12 cellular contexts compared by ENCODE assay signal in the genomic region with DNA sequence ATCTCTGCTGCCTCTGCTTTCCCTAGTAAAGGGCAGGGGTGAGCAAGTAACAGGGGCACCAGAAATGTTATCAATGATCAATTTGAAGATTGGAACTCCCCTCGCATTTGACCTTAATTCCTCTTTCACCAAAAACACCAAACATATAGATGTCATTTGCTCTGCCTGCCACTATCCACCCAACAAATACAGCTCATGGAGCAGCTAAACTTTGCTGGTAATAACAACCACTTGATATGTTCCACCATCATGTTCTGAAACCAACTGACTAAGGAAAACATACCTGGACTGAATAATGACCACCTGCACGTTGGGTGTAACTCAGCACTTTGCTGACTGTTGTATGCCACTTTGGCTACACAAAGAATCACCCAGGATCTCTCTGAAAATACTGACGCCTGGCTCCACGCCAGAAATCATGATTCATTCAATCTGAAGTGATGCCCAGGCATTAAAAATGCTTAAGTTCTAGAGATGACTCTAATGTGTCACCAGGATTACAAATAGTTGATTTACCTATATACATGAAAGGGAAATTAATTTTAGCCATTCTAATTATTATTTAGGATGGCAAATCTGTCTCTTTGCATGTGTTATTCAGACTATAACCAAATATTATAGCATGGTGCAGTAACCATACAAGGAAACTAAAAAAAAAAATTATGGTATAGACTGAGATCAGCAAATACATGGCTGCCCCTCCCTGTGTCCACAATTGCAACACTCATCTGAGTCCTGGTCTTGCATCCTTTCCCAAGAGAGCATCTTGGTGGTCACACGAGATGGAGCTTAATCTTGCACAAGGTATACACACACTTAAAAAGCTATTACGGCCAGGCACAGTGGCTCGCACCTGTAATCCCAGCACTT. TPM values are rescaled to one million over a fixed set of nuclear protein-coding genes. Genes with fewer than 3 reads are reported as not detected.
A peak's percentile ranks its signal among the peaks of the same experiment; 100 is the strongest.
DNase-seq lines count a peak whose midpoint lies in the region; ATAC-seq, FAIRE-seq and TF ChIP-seq lines count a peak whose summit lies in the region.
"Had no signal": no experiment of that assay in that cellular context is flagged by ENCODE, and none has a peak within 500 bp of the region (broad histone marks: within the 10 kb centered on the region; RNA-seq: fewer than 3 reads in every experiment).

No MANE protein-coding gene starts in this region.

- H3K27ac Mint-ChIP-seq in WTC11 (no peak overlapping the region), osteocyte (ENCODE audit: unreplicated experiment) (no peak overlapping the region)

- H3K9me3 Mint-ChIP-seq in WTC11 (peaks cover 15% of the 10 kb centered on the region), osteocyte (ENCODE audit: unreplicated experiment) (no peaks in the 10 kb centered on the region)

- CTCF ChIA-PET in WTC11 (lab: Charles Lee), result interaction anchor here (0.7 kb wide), 2 partner anchors 12 to 306 kb away, joined by 3 read pairs; no protein-coding TSS in a partner anchor

- 64 to 78% (median 72%) methylated on average over 7 of the region's 7 CpGs for WGBS in small intestine, 3 donors

- DNase-seq in NCI-H1417 (lab: John Stamatoyannopoulos, UW) (peak; percentile 12 to 57 (median 39)), NCI-H1417 treated with DMSO at 0.1 percent for 48 hours (lab: John Stamatoyannopoulos, UW) (no peak), LHCN-M2 (ENCODE audit: low read depth) (peak; percentile 57), WTC11 (ENCODE audit: low spot score) (no peak), small intestine (peak; percentile 47), CD1c-positive myeloid dendritic cell (ENCODE audit: extremely low spot score) (no peak), AML-193 (lab: John Stamatoyannopoulos, UW) (no peak), osteocyte (ENCODE audit: extremely low spot score, unreplicated experiment) (no peak)
- DNase-seq: testis had no signal

- peaks cover 28% of the 10 kb centered on the region for H3K4me1 Mint-ChIP-seq in WTC11
- peaks cover 12% of the 10 kb centered on the region for H3K4me1 Mint-ChIP-seq in osteocyte (ENCODE audit: unreplicated experiment)

- no peak for ATAC-seq in WTC11

- H3K36me3 ChIP-seq in small intestine (ENCODE audit: control insufficient read depth in 2 of 2, insufficient read depth in 2 of 2, low read length in 2 of 2), result no peaks in the 10 kb centered on the region

- H3K27me3 ChIP-seq in small intestine (ENCODE audit: control insufficient read depth in 2 of 2, insufficient read depth in 2 of 2, low read length in 2 of 2), result no peaks in the 10 kb centered on the region
- H3K27me3 ChIP-seq: testis had no signal

- FAIRE-seq in small intestine (lab: Jason Lieb, UNC), result no peak
- FAIRE-seq: A204.1 had no signal

- H3K9me3 ChIP-seq in small intestine (ENCODE audit: control insufficient read depth, low read depth), result no peaks in the 10 kb centered on the region
- H3K9me3 ChIP-seq: testis had no signal

- H3K27me3 Mint-ChIP-seq in WTC11 (ENCODE audit: low read depth), result no peaks in the 10 kb centered on the region; the same call in 1 of the 2 replicates
- H3K27me3 Mint-ChIP-seq in osteocyte (ENCODE audit: unreplicated experiment), result no peaks in the 10 kb centered on the region

- POLR2A ChIA-PET in WTC11 (lab: Charles Lee), result no interaction called here

- no peak overlapping the region for H3K27ac ChIP-seq in small intestine (ENCODE audit: low read depth in 1 of 2, low read length in 1 of 2)
- H3K27ac ChIP-seq: testis, VCaP had no signal

- no peaks in the 10 kb centered on the region for H3K4me1 ChIP-seq in small intestine (ENCODE audit: control insufficient read depth in 2 of 2, insufficient read depth in 1 of 2, low read depth in 1 of 2, low read length in 1 of 2)
- H3K4me1 ChIP-seq: testis had no signal

- H3K4me3 Mint-ChIP-seq in WTC11 (no peak overlapping the region), osteocyte (ENCODE audit: unreplicated experiment) (no peak overlapping the region)

- TF ChIP-seq CTCF in WTC11 (IDR thresholded peaks at IDR 0.05) (no peak), osteocyte (IDR thresholded peaks at IDR 0.05) (no peak)

- peaks cover 4% of the 10 kb centered on the region for H3K36me3 Mint-ChIP-seq in WTC11
- H3K36me3 Mint-ChIP-seq in osteocyte (ENCODE audit: unreplicated experiment), result no peaks in the 10 kb centered on the region

- no peak overlapping the region for H3K4me3 ChIP-seq in small intestine (ENCODE audit: low read depth in 1 of 2, low read length in 2 of 2)
- H3K4me3 ChIP-seq: smooth muscle cell, testis had no signal

TF ChIP-seq in WTC11, 78 proteins besides CTCF, POLR2A, EP300 and RAD21:
- TF ChIP-seq GABPB1 (CRISPR knock-in tag; IDR thresholded peaks at IDR 0.05) (0 out of 2 replicates have a peak, but pooled peaks have one; percentile 43), ETV6 (CRISPR knock-in tag; IDR thresholded peaks at IDR 0.05) (no peak)

RNA-seq across cellular contexts. Expression of gene TTC39B, which starts 43.1 kb away (rescaled TPM):
- total RNA-seq in LHCN-M2 (2014; rRNA removed), result 9.0 and 9.2 TPM in 2 replicates
- polyA plus RNA-seq in LHCN-M2 (2012), result 2.4 TPM
- 12.3 to 13.9 TPM (median 12.5 TPM) in 3 replicates for total RNA-seq in WTC11 (2021)
- polyA plus RNA-seq in small intestine, result 1 to 10 TPM; 4.8 to 6.9 (median 5.4) TPM
- 24.9 and 25.5 TPM in 2 replicates for total RNA-seq in osteocyte

Comparison
In these comparisons a context has a peak if more than half of its experiments do, and no peak if none do; other contexts are left out.
1. DNase-seq: peak in NCI-H1417 (3 of 3), LHCN-M2 (single experiment) and small intestine (single experiment); none in NCI-H1417 treated with DMSO at 0.1 percent for 48 hours (single experiment), WTC11 (single experiment), CD1c-positive myeloid dendritic cell (single experiment), AML-193 (0 of 2) and osteocyte (single experiment).